18 cellular contexts compared by ENCODE assay signal in the genomic region with DNA sequence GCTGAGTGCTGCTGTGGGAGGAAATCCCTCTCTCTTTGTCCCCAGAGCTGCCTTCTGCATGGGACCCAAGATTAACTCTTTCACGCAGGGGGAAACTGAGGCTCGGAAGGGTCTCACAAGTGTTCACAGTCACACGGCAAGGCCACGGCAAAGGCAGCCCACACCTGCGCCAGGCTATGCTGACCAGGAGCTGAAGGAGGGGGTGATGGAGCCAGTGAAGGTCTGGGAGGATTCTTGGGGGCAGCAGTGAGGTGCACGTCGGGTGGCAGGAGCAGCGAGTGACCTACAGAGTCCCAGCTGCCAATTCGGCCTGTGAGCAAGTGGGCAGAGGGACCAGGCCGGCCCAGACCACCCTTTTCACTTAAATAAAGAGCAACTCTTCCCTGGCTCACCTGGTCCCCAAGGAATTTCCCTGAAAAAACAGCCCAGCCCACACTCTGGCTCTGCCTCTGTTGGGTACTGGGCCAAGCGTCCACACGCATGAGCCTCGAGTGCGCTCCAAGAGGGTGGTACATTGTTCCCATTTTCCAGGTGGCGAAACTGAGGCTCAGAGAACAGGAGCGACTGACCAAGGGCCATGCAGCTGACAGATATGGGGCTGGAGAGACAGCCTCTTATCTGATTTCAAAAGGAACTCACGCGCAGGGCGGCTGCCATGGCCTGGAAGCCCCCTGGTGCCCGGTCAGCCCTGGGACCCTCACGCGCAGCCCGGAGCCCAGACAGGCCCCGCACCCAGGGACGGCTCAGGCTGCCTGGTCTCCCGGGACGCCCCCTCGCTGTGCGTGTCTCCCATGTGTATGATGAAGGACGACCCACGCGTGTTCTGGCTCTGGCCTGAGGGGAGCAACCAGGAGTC. TPM values are rescaled to one million over a fixed set of nuclear protein-coding genes. Genes with fewer than 3 reads are reported as not detected.
DNase-seq lines count a peak whose midpoint lies in the region; ATAC-seq and TF ChIP-seq lines count a peak whose summit lies in the region.
"Had no signal": no experiment of that assay in that cellular context is flagged by ENCODE, and none has a peak within 500 bp of the region (broad histone marks: within the 10 kb centered on the region; RNA-seq: fewer than 3 reads in every experiment).

No MANE protein-coding gene starts in this region.

- no peak overlapping the region for H3K27ac Mint-ChIP-seq in activated naive CD4-positive, alpha-beta T cell treated with anti-CD3 and anti-CD28 coated beads, Interleukin-2, amount 50 U/mL, for 24 hours
- peak overlapping the region; percentile 10 to 60 (median 45) for H3K27ac Mint-ChIP-seq in nephron
- H3K27ac Mint-ChIP-seq: activated CD4-positive, alpha-beta T cell treated with anti-CD3 and anti-CD28 coated beads for 36 hours; effector memory CD8-positive, alpha-beta T cell had no signal

- WGBS in heart left ventricle, 4 donors, result 92 to 95% (median 93%) methylated on average over 27 to 32 of the region's 32 CpGs
- WGBS in transverse colon (ENCODE audit: low coverage in 1 of 2), 2 donors, result 89% methylated on average over 31 of the region's 32 CpGs; no CpG with 5 or more reads in 1 of the 2 donors

- H3K27me3 ChIP-seq in heart left ventricle (peaks cover 0 to 17% (median 0%) of the 10 kb centered on the region in 9 donors), transverse colon (no peaks in the 10 kb centered on the region)
- H3K27me3 ChIP-seq: MG63, neutrophil had no signal

- TF ChIP-seq POLR2A in heart left ventricle (IDR thresholded peaks at IDR 0.05), result no peak
- no peak for TF ChIP-seq POLR2A in transverse colon (IDR thresholded peaks at IDR 0.05)

- H3K4me3 ChIP-seq in heart left ventricle (no peak overlapping the region), transverse colon (no peak overlapping the region)
- H3K4me3 ChIP-seq: GM23248, MG63 had no signal

- H3K4me1 ChIP-seq in heart left ventricle (peaks cover 0 to 29% (median 6%) of the 10 kb centered on the region in 12 donors), transverse colon (no peaks in the 10 kb centered on the region)

- H3K36me3 Mint-ChIP-seq in activated naive CD4-positive, alpha-beta T cell treated with anti-CD3 and anti-CD28 coated beads, Interleukin-2, amount 50 U/mL, for 24 hours, result no peaks in the 10 kb centered on the region
- no peaks in the 10 kb centered on the region for H3K36me3 Mint-ChIP-seq in nephron (ENCODE audit: low read depth)

- peak overlapping the region; percentile 53 for H3K4me3 Mint-ChIP-seq in activated naive CD4-positive, alpha-beta T cell treated with anti-CD3 and anti-CD28 coated beads, Interleukin-2, amount 50 U/mL, for 24 hours
- peak overlapping the region in 1 of 3 experiments; percentile 40 for H3K4me3 Mint-ChIP-seq in nephron
- H3K4me3 Mint-ChIP-seq: activated CD4-positive, alpha-beta T cell treated with anti-CD3 and anti-CD28 coated beads for 36 hours had no signal

- H3K27ac ChIP-seq in heart left ventricle (no peak overlapping the region), transverse colon (no peak overlapping the region)
- H3K27ac ChIP-seq: GM23248, neutrophil had no signal

- TF ChIP-seq EP300 in transverse colon (IDR thresholded peaks at IDR 0.05; ENCODE audit: low read depth), result no peak

- H3K9me3 ChIP-seq in heart left ventricle, result no peaks in the 10 kb centered on the region
- H3K9me3 ChIP-seq in transverse colon, result no peaks in the 10 kb centered on the region
- H3K9me3 ChIP-seq: MG63, neutrophil had no signal

- ATAC-seq in heart left ventricle (no peak), GM18873 (IDR thresholded peaks at IDR 0.05; ENCODE audit: low FRiP score, unreplicated experiment) (no peak)

- H3K36me3 ChIP-seq in heart left ventricle (no peaks in the 10 kb centered on the region), transverse colon (no peaks in the 10 kb centered on the region)
- H3K36me3 ChIP-seq: MG63, neutrophil had no signal

- peaks cover 22% of the 10 kb centered on the region for H3K4me1 Mint-ChIP-seq in activated naive CD4-positive, alpha-beta T cell treated with anti-CD3 and anti-CD28 coated beads, Interleukin-2, amount 50 U/mL, for 24 hours
- H3K4me1 Mint-ChIP-seq in nephron, result peaks cover 38% of the 10 kb centered on the region

- H3K9me3 Mint-ChIP-seq in activated naive CD4-positive, alpha-beta T cell treated with anti-CD3 and anti-CD28 coated beads, Interleukin-2, amount 50 U/mL, for 24 hours, result no peaks in the 10 kb centered on the region
- H3K9me3 Mint-ChIP-seq in nephron, result no peaks in the 10 kb centered on the region
- H3K9me3 Mint-ChIP-seq: effector memory CD8-positive, alpha-beta T cell had no signal

- intact Hi-C loops in heart left ventricle (cut with DNase I) (loop anchor here in 1 of 10 donors (10.0 kb wide), 2 partner anchors 45 to 105 kb away; a partner anchor contains a TSS), cardiac septum (cut with DNase I) (no loop called here), transverse colon (cut with DNase I; ENCODE audit: low total_unique reads) (no loop called here)

- no peaks in the 10 kb centered on the region for H3K27me3 Mint-ChIP-seq in activated naive CD4-positive, alpha-beta T cell treated with anti-CD3 and anti-CD28 coated beads, Interleukin-2, amount 50 U/mL, for 24 hours
- H3K27me3 Mint-ChIP-seq in nephron (ENCODE audit: low read depth), result peaks cover 16% of the 10 kb centered on the region
- H3K27me3 Mint-ChIP-seq: activated CD4-positive, alpha-beta T cell treated with anti-CD3 and anti-CD28 coated beads for 36 hours had no signal

- TF ChIP-seq CTCF in heart left ventricle (IDR thresholded peaks at IDR 0.05) (no peak), nephron (IDR thresholded peaks at IDR 0.05; ENCODE audit: unreplicated experiment in 3 of 3) (no peak), transverse colon (IDR thresholded peaks at IDR 0.05) (no peak)

- in situ Hi-C loops in transverse colon (cut with MboI; ENCODE audit: low pct_ligation_motif_present in 1 of 4, low pct_unique_long_range_greater_than_20kb in 1 of 4, low sequenced_read_pairs in 3 of 4), result loop anchor here in 1 of 4 donors (25.0 kb wide), 1 partner anchor 173 kb away; a partner anchor contains a TSS

- peak in 3 of 5 donors; percentile 17 to 52 (median 24) for DNase-seq in heart left ventricle
- no peak for DNase-seq in cardiac septum (ENCODE audit: low spot score)
- DNase-seq in NCI-H1436 (lab: John Stamatoyannopoulos, UW), result no peak
- no peak for DNase-seq in transverse colon
- no peak for DNase-seq in GM03348 (ENCODE audit: low spot score)
- DNase-seq: activated CD8-positive, alpha-beta memory T cell treated with anti-CD3 and anti-CD28 coated beads, Interleukin-2, amount 50 U/mL, for 48 hours; effector memory CD8-positive, alpha-beta T cell; GM23248; mesendoderm; MG63; NCI-H187 treated with DMSO at 0.1 percent for 48 hours; SIG-M5; substantia nigra had no signal

RNA-seq across cellular contexts. Expression of a gene that starts 28.2 kb away (rescaled TPM):
- total RNA-seq in heart left ventricle (1 to 10 TPM in 2 of 9 donors, under 1 TPM in 7; 0.23 to 1.7 (median 0.70) TPM), cardiac septum (1.3 TPM), transverse colon (1 to 10 TPM in 1 of 4 donors, under 1 TPM in 2, not detected in 1; 0.68 to 1.1 (median 0.95) TPM)
- polyA plus RNA-seq in heart left ventricle, result under 1 TPM; 0.19 to 0.29 TPM

Comparison
In these comparisons a context has a peak if more than half of its experiments do, and no peak if none do; other contexts are left out.
1. DNase-seq: peak in heart left ventricle (3 of 5); none in cardiac septum (single experiment), NCI-H1436 (single experiment), transverse colon (single experiment) and GM03348 (single experiment).